Comparison of ENCODE assay signal across 8 cellular contexts in the genomic region with DNA sequence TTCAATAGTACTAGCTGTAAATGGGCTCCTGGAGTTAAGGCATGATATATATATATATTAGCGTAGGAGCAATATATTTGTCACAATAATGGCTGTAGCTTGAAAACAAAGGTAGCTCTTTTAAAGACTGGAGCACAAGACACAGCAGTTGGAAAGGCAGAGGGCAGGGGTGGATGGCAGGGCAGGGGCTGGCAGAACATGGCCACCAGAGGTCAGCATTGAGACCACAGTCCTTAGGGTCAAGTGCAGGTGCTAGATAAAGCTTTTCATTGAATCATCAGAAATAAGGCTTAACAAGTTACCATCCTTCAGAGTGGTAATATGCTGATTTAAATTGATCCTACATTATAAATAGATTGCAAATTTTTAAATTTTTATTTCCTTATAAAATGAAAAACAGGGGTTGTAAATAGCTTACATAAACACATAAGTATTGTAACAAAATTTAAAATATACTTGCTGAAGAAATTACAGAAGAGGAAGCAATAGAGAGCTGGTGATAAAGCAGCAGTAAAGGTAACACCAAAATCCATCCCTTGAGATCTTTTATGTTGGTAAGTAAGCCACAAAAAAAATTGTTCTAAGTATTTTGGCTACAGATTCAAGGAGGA.
A peak's percentile ranks its signal among the peaks of the same experiment; 100 is the strongest.
DNase-seq lines count a peak whose midpoint lies in the region; ATAC-seq and TF ChIP-seq lines count a peak whose summit lies in the region.

No MANE protein-coding gene starts in this region.

- H3K27me3 Mint-ChIP-seq in activated T-cell treated with anti-CD3 and anti-CD28 coated beads, Interleukin-2, amount 50 U/mL, for 4 hours (ENCODE audit: low read depth) = peaks cover 2% of the 10 kb centered on the region

- dilution Hi-C loops in mammary epithelial cell (cut with HindIII; ENCODE audit: low sequenced_read_pairs) = loop anchor here (5.0 kb wide), 1 partner anchor 47 kb away; no protein-coding TSS in a partner anchor

- peak; percentile 70 to 83 for TF ChIP-seq CTCF in mammary epithelial cell (conservative IDR thresholded peaks at IDR 0.05 in 1 of 2, IDR thresholded peaks at IDR 0.05 in 1 of 2; ENCODE audit: extremely low read depth in 1 of 2, insufficient read depth in 1 of 2, low read depth in 1 of 2, low read length in 2 of 2)

- H3K4me2 ChIP-seq in mammary epithelial cell (ENCODE audit: insufficient read depth, low read depth, low read length) = no peak overlapping the region

- no peak overlapping the region for H2AFZ ChIP-seq in mammary epithelial cell (ENCODE audit: low read depth, low read length)

- in situ Hi-C loops in mammary epithelial cell (cut with MboI; ENCODE audit: low sequenced_read_pairs in 2 of 2) = loop anchor here in 1 of 2 donors (5.0 kb wide), 1 partner anchor 202 kb away; no protein-coding TSS in a partner anchor

- WGBS in mammary epithelial cell (ENCODE audit: low coverage, missing lambda C conversion rate) = 67% methylated on average over 1 of the region's 1 CpG

- no peak overlapping the region for H3K4me3 Mint-ChIP-seq in activated T-cell treated with anti-CD3 and anti-CD28 coated beads, Interleukin-2, amount 50 U/mL, for 4 hours

- H3K4me1 ChIP-seq in mammary epithelial cell (ENCODE audit: insufficient read depth, low read length) = no peaks in the 10 kb centered on the region

- CTCF ChIA-PET in mammary epithelial cell (lab: Charles Lee; ENCODE audit: low non-redundant PET) = interaction anchor here (1.5 kb wide), 1 partner anchor 202 kb away, joined by 26 read pairs; no protein-coding TSS in a partner anchor

- no peaks in the 10 kb centered on the region for H3K36me3 Mint-ChIP-seq in activated T-cell treated with anti-CD3 and anti-CD28 coated beads, Interleukin-2, amount 50 U/mL, for 4 hours (ENCODE audit: insufficient read depth)

- H3K79me2 ChIP-seq in mammary epithelial cell (ENCODE audit: insufficient read depth, low read length) = no peaks in the 10 kb centered on the region

- H3K4me3 ChIP-seq in mammary epithelial cell (replicated peaks in 1 of 3; ENCODE audit: insufficient read depth in 1 of 3, low read depth in 2 of 3, low read length in 3 of 3) = no peak overlapping the region

- H3K27ac ChIP-seq in mammary epithelial cell (ENCODE audit: insufficient read depth, low read depth, low read length) = no peak overlapping the region

- H3K9me3 Mint-ChIP-seq in activated T-cell treated with anti-CD3 and anti-CD28 coated beads, Interleukin-2, amount 50 U/mL, for 4 hours = no peaks in the 10 kb centered on the region

- no peak overlapping the region for H3K9ac ChIP-seq in mammary epithelial cell (ENCODE audit: insufficient read depth, low read length)

- no peaks in the 10 kb centered on the region for H3K9me3 ChIP-seq in mammary epithelial cell (replicated peaks; ENCODE audit: insufficient read depth, low read length)

- BruUV-seq in mammary epithelial cell (replicated peaks; lab: Mats Ljungman, UMichigan) = no TSS peak

- peak; percentile 73 for ATAC-seq in HG02623 (IDR thresholded peaks at IDR 0.05; ENCODE audit: unreplicated experiment)
- no peak for ATAC-seq in activated T-cell treated with anti-CD3 and anti-CD28 coated beads, Interleukin-2, amount 50 U/mL, for 4 hours

- H4K20me1 ChIP-seq in mammary epithelial cell (ENCODE audit: insufficient read depth, low read length) = no peaks in the 10 kb centered on the region

- H3K27me3 ChIP-seq in mammary epithelial cell (ENCODE audit: insufficient read depth, low read length) = no peaks in the 10 kb centered on the region

- H3K4me1 Mint-ChIP-seq in activated T-cell treated with anti-CD3 and anti-CD28 coated beads, Interleukin-2, amount 50 U/mL, for 4 hours (ENCODE audit: low read depth) = no peaks in the 10 kb centered on the region

- intact Hi-C loops in mammary epithelial cell (cut with micrococcal nuclease) = loop anchor here (1.0 to 10.0 kb wide), 2 partner anchors 202 to 456 kb away; no protein-coding TSS in a partner anchor

- no peaks in the 10 kb centered on the region for H3K36me3 ChIP-seq in mammary epithelial cell (ENCODE audit: insufficient read depth, low read length)

- DNase-seq in NCI-H748 (lab: John Stamatoyannopoulos, UW; ENCODE audit: unreplicated experiment) (peak; percentile 18), NCI-H748 treated with DMSO at 0.1 percent for 48 hours (lab: John Stamatoyannopoulos, UW) (no peak), NOMO-1 treated with DMSO at 0.1 percent for 48 hours (lab: John Stamatoyannopoulos, UW; ENCODE audit: unreplicated experiment) (peak; percentile 53), mammary epithelial cell (peak; percentile 19), lung microvascular endothelial cell (ENCODE audit: low read depth in 2 of 2) (peak; percentile 37 to 69), cerebellum (ENCODE audit: low spot score) (no peak)
- DNase-seq in activated T-cell treated with anti-CD3 and anti-CD28 coated beads, Interleukin-2, amount 50 U/mL, for 4 hours = no peak

Comparison
In these comparisons a context has a peak if more than half of its experiments do, and no peak if none do; other contexts are left out.
1. DNase-seq: peak in NCI-H748 (single experiment), NOMO-1 treated with DMSO at 0.1 percent for 48 hours (single experiment), mammary epithelial cell (single experiment) and lung microvascular endothelial cell (2 of 2); none in NCI-H748 treated with DMSO at 0.1 percent for 48 hours (single experiment), cerebellum (single experiment) and activated T-cell treated with anti-CD3 and anti-CD28 coated beads, Interleukin-2, amount 50 U/mL, for 4 hours (single experiment).